Comparison of ENCODE assay signal across 8 cellular contexts in the genomic region with DNA sequence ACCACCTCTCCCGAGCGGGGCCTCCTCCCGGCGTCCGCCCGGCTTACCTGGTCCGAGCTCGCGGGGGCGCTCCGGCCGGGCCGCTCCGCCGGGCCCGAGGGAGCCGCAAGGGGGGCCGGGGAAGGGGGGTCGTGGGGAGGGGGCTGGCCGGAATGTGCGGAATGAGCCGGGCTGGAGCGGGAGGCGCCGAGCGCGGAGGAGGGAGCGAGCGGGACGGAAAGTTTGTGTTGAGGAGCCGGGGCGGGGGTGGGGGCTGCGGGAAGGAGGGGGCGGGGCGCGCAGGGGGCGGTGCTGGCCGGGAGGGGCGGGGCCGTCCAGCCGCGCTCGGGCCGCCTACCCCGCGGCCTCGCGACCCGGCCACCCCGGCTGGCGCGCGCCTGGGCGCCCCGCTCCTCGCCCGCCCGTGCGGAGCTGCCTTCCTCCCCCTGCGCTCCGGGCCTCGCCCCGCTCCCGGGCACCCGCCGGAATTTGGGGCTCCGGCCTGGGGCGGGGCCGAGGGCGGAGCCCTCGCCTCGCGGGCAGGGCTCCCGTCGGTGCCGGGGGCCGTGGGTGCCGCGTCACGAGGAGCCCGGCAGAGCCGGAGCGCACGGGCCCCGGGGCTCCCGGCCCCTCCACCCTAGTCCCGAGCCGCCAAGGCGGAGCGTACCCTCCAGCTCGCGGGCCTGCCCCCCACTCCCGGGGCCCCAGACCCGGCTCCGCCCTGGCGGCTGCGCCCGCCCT. TPM values are rescaled to one million over a fixed set of nuclear protein-coding genes. Genes with fewer than 3 reads are reported as not detected.
A peak's percentile ranks its signal among the peaks of the same experiment; 100 is the strongest.
DNase-seq lines count a peak whose midpoint lies in the region; ATAC-seq and TF ChIP-seq lines count a peak whose summit lies in the region.

A gene (minus strand): TSS at position 229 of the 720 bp plus-strand sequence.

- H3K9me3 ChIP-seq in CD4-positive, alpha-beta memory T cell (ENCODE audit: control insufficient read depth in 1 of 2, low read length in 2 of 2) = no peaks in the 10 kb centered on the region
- H3K9me3 ChIP-seq in HAP-1 (no peaks in the 10 kb centered on the region), SK-N-SH (no peaks in the 10 kb centered on the region), hepatocyte (ENCODE audit: low read depth) (no peaks in the 10 kb centered on the region), gastrocnemius medialis (no peaks in the 10 kb centered on the region)

- H4K20me1 ChIP-seq in SK-N-SH (ENCODE audit: insufficient read depth) (peaks cover 11% of the 10 kb centered on the region; the same call in 1 of the 2 replicates), hepatocyte (ENCODE audit: insufficient read depth, poor library complexity, severe bottlenecking) (peaks cover 24% of the 10 kb centered on the region)

- no peaks in the 10 kb centered on the region for H3K36me3 ChIP-seq in CD4-positive, alpha-beta memory T cell (ENCODE audit: insufficient read depth, low read length)
- no peaks in the 10 kb centered on the region for H3K36me3 ChIP-seq in HAP-1 (replicated peaks)
- no peaks in the 10 kb centered on the region for H3K36me3 ChIP-seq in SK-N-SH (replicated peaks in 1 of 2; ENCODE audit: control insufficient read depth in 1 of 2, insufficient read depth in 2 of 2, low read length in 1 of 2)
- H3K36me3 ChIP-seq in hepatocyte (replicated peaks; ENCODE audit: insufficient read depth, low read depth) = no peaks in the 10 kb centered on the region
- no peaks in the 10 kb centered on the region for H3K36me3 ChIP-seq in gastrocnemius medialis

- H3K4me1 ChIP-seq in CD4-positive, alpha-beta memory T cell (ENCODE audit: insufficient read depth, low read length) = peaks cover 10% of the 10 kb centered on the region
- peaks cover 4% of the 10 kb centered on the region for H3K4me1 ChIP-seq in HAP-1
- peaks cover 12 to 50% of the 10 kb centered on the region in 2 experiments; a peak in 2 of 4 replicates for H3K4me1 ChIP-seq in SK-N-SH (ENCODE audit: control insufficient read depth in 1 of 2, insufficient read depth in 2 of 2, low read depth in 1 of 2, low read length in 1 of 2)
- H3K4me1 ChIP-seq in hepatocyte (ENCODE audit: insufficient read depth) = peaks cover 47% of the 10 kb centered on the region
- H3K4me1 ChIP-seq in gastrocnemius medialis = peaks cover 40 to 59% of the 10 kb centered on the region in 2 donors

- no peak for TF ChIP-seq EP300 in SK-N-SH (IDR thresholded peaks at IDR 0.05; ENCODE audit: borderline replicate concordance in 1 of 2, low read depth in 1 of 2, low read length in 1 of 2)

- no peak for TF ChIP-seq RAD21 in SK-N-SH (IDR thresholded peaks at IDR 0.05; ENCODE audit: low read length)

- H3K27ac Mint-ChIP-seq in CD4-positive, alpha-beta memory T cell = peak within 1 kb of the TSS in 4 of 7 donors; percentile 9 to 70 (median 42)

- peak; percentile 48 to 68 (median 52) for DNase-seq in CD4-positive, alpha-beta memory T cell
- DNase-seq in HAP-1 (ENCODE audit: low spot score in 2 of 2) (peak; percentile 31 to 73), SK-N-SH (peak; percentile 97), amniotic stem cell (lab: John Stamatoyannopoulos, UW) (peak; percentile 66), hepatocyte (ENCODE audit: low spot score) (peak; percentile 92), gastrocnemius medialis (peak in 1 of 2 donors; percentile 23), NCI-H526 treated with DMSO at 0.1 percent for 48 hours (lab: John Stamatoyannopoulos, UW) (no peak), medulla oblongata (ENCODE audit: extremely low spot score) (no peak)

- peak; percentile 86 to 87 for TF ChIP-seq POLR2A in gastrocnemius medialis (IDR thresholded peaks at IDR 0.05)

- peak; percentile 56 to 60 for ATAC-seq in gastrocnemius medialis

- intact Hi-C loops in CD4-positive, alpha-beta memory T cell (cut with micrococcal nuclease) = loop anchor here (1.0 kb wide), 1 partner anchor 29 kb away; a partner anchor contains a TSS
- intact Hi-C loops in gastrocnemius medialis (cut with DNase I; ENCODE audit: low total_unique reads) = no loop called here

- in situ Hi-C loops in HAP-1 (cut with MboI; ENCODE audit: low sequenced_read_pairs) (no loop called here), gastrocnemius medialis (cut with MboI; ENCODE audit: low sequenced_read_pairs in 4 of 4) (no loop called here)

- peak; percentile 27 for TF ChIP-seq CTCF in SK-N-SH (IDR thresholded peaks at IDR 0.05)
- TF ChIP-seq CTCF in hepatocyte (IDR thresholded peaks at IDR 0.05; ENCODE audit: poor library complexity) = peak; percentile 38
- peak in 2 of 5 experiments; percentile 14 to 22 for TF ChIP-seq CTCF in gastrocnemius medialis (IDR thresholded peaks at IDR 0.05 in 4 of 5, conservative IDR thresholded peaks at IDR 0.05 in 1 of 5)

- no peaks in the 10 kb centered on the region for H3K36me3 Mint-ChIP-seq in CD4-positive, alpha-beta memory T cell

- H3F3A ChIP-seq in SK-N-SH (replicated peaks; ENCODE audit: insufficient read depth) = no peaks in the 10 kb centered on the region

- H3K9me2 ChIP-seq in SK-N-SH = no peaks in the 10 kb centered on the region
- H3K9me2 ChIP-seq in hepatocyte (replicated peaks; ENCODE audit: insufficient read depth) = no peaks in the 10 kb centered on the region

- peaks cover 10 to 37% (median 17%) of the 10 kb centered on the region in 4 donors for H3K4me1 Mint-ChIP-seq in CD4-positive, alpha-beta memory T cell

- POLR2A ChIA-PET in CD4-positive, alpha-beta memory T cell (lab: Charles Lee; ENCODE audit: partially characterized antibody) = interaction anchor here (1.0 to 2.8 kb wide), 8 partner anchors 23 to 238 kb away, joined by 3 to 15 read pairs (median 4); a partner anchor contains a TSS
- POLR2A ChIA-PET in SK-N-SH (lab: Yijun Ruan, JAX) = interaction anchor here (0.6 to 1.7 kb wide), 8 partner anchors 9 to 153 kb away, joined by 3 to 6 read pairs (median 4); a partner anchor contains a TSS

- H3K4me3 Mint-ChIP-seq in CD4-positive, alpha-beta memory T cell = peak within 1 kb of the TSS; percentile 72 to 85 (median 82)

- peak within 1 kb of the TSS; percentile 81 for H3K9ac ChIP-seq in SK-N-SH

- no peaks in the 10 kb centered on the region for H3K9me3 Mint-ChIP-seq in CD4-positive, alpha-beta memory T cell

- CTCF ChIA-PET in CD4-positive, alpha-beta memory T cell (lab: Charles Lee; ENCODE audit: partially characterized antibody) = interaction anchor here (0.7 kb wide), 1 partner anchor 25 kb away, joined by 3 read pairs; no protein-coding TSS in a partner anchor
- CTCF ChIA-PET in SK-N-SH (lab: Yijun Ruan, JAX) = interaction anchor here (0.5 to 2.3 kb wide), 14 partner anchors 12 to 240 kb away, joined by 3 to 13 read pairs (median 3); a partner anchor contains a TSS

- peak within 1 kb of the TSS in 1 of 2 donors; percentile 59 for H3K4me3 ChIP-seq in CD4-positive, alpha-beta memory T cell (ENCODE audit: low read length in 2 of 2)
- H3K4me3 ChIP-seq in HAP-1 (peak within 1 kb of the TSS; percentile 55), SK-N-SH (ENCODE audit: low read depth in 2 of 2, low read length in 1 of 2) (peak within 1 kb of the TSS; percentile 66 to 79), hepatocyte (peak within 1 kb of the TSS; percentile 92), gastrocnemius medialis (peak within 1 kb of the TSS; percentile 81 to 98 (median 92))

- no peaks in the 10 kb centered on the region for H3K27me3 ChIP-seq in CD4-positive, alpha-beta memory T cell (ENCODE audit: insufficient read depth, low read length)
- H3K27me3 ChIP-seq in HAP-1 (ENCODE audit: low read depth) = no peaks in the 10 kb centered on the region
- no peaks in the 10 kb centered on the region for H3K27me3 ChIP-seq in SK-N-SH (ENCODE audit: insufficient read depth)
- H3K27me3 ChIP-seq in hepatocyte = no peaks in the 10 kb centered on the region
- no peaks in the 10 kb centered on the region for H3K27me3 ChIP-seq in gastrocnemius medialis

- H3K27me3 Mint-ChIP-seq in CD4-positive, alpha-beta memory T cell = peaks cover 7 to 18% of the 10 kb centered on the region in 2 donors

- H3K79me2 ChIP-seq in SK-N-SH (ENCODE audit: insufficient read depth) (peaks cover 18% of the 10 kb centered on the region; the same call in 1 of the 2 replicates), hepatocyte (peaks cover 73% of the 10 kb centered on the region)

- WGBS in SK-N-SH (ENCODE audit: low lambda C conversion rate) = 0% methylated on average over 12 of the region's 98 CpGs
- WGBS in hepatocyte (ENCODE audit: low lambda C conversion rate, missing lambda C conversion rate) = 0% methylated on average over 3 of the region's 98 CpGs

- peak within 1 kb of the TSS; percentile 97 for H3K4me2 ChIP-seq in SK-N-SH
- H3K4me2 ChIP-seq in hepatocyte = peak within 1 kb of the TSS; percentile 97

- H3K27ac ChIP-seq in CD4-positive, alpha-beta memory T cell (ENCODE audit: low read depth, low read length) = peak within 1 kb of the TSS; percentile 43
- H3K27ac ChIP-seq in SK-N-SH (ENCODE audit: low read depth in 2 of 2, low read length in 1 of 2) = peak within 1 kb of the TSS; percentile 35 to 82; a peak in 3 of 4 replicates
- peak within 1 kb of the TSS; percentile 99 for H3K27ac ChIP-seq in hepatocyte
- H3K27ac ChIP-seq in gastrocnemius medialis = peak within 1 kb of the TSS; percentile 93 to 99 (median 96)

- H2AFZ ChIP-seq in SK-N-SH (ENCODE audit: low read depth) (peak within 1 kb of the TSS; percentile 94), hepatocyte (peak within 1 kb of the TSS; percentile 58)

TF ChIP-seq in SK-N-SH, 30 proteins besides CTCF, POLR2A, EP300 and RAD21 (continues in another document):
- TF ChIP-seq RCOR1 (IDR thresholded peaks at IDR 0.05; ENCODE audit: low read length) (no peak), MXI1 (IDR thresholded peaks at IDR 0.05; ENCODE audit: low read depth, low read length) (no peak), POLR2AphosphoS5 (IDR thresholded peaks at IDR 0.05; ENCODE audit: low read depth, low read length) (no peak), JUND (IDR thresholded peaks at IDR 0.05) (no peak), ELF1 (IDR thresholded peaks at IDR 0.05) (no peak), TAF1 (IDR thresholded peaks at IDR 0.05; ENCODE audit: borderline replicate concordance, low read depth, low read length) (no peak)
- TF ChIP-seq, protein P1, sequence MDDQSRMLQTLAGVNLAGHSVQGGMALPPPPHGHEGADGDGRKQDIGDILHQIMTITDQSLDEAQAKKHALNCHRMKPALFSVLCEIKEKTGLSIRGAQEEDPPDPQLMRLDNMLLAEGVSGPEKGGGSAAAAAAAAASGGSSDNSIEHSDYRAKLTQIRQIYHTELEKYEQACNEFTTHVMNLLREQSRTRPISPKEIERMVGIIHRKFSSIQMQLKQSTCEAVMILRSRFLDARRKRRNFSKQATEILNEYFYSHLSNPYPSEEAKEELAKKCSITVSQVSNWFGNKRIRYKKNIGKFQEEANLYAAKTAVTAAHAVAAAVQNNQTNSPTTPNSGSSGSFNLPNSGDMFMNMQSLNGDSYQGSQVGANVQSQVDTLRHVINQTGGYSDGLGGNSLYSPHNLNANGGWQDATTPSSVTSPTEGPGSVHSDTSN (IDR thresholded peaks at IDR 0.05) = no peak

RNA-seq across cellular contexts. Expression of the gene that starts here (rescaled TPM):
- total RNA-seq in CD4-positive, alpha-beta memory T cell = under 1 TPM in 1 of 2 experiments, not detected in 1; 0.20 TPM
- polyA plus RNA-seq in CD4-positive, alpha-beta memory T cell = under 1 TPM in 1 of 2 donors, not detected in 1; 0.08 TPM
- polyA plus RNA-seq in SK-N-SH (2012; rRNA removed) (5.2 and 7.1 TPM in 2 replicates), hepatocyte (33.0 and 35.9 TPM in 2 replicates)
- 3.6 and 6.1 TPM in 2 replicates for polyA plus RNA-seq in SK-N-SH (2012; cell fraction: cytosol; rRNA removed)
- 16.1 and 20.1 TPM in 2 replicates for polyA plus RNA-seq in SK-N-SH (2012; cell fraction: nucleus; rRNA removed)
- total RNA-seq in hepatocyte (20.4 and 26.3 TPM in 2 replicates), gastrocnemius medialis (10 to 100 TPM; 11.5 to 14.8 (median 13.5) TPM)

Comparison
In these comparisons a context has a peak if more than half of its experiments do, and no peak if none do; other contexts are left out.
1. RNA of the gene that starts here (total RNA-seq): 20.4 to 26.3 TPM in hepatocyte and 11.5 to 14.8 TPM in gastrocnemius medialis; 0.20 TPM in CD4-positive, alpha-beta memory T cell; every median in the first group is over 10 times any median in the second.
2. Peak in DNase-seq and H3K27ac ChIP-seq in CD4-positive, alpha-beta memory T cell; RNA of the gene not detected or under 1 TPM.
3. DNase-seq: peak in HAP-1 (2 of 2), SK-N-SH (single experiment), amniotic stem cell (single experiment) and hepatocyte (single experiment); none in NCI-H526 treated with DMSO at 0.1 percent for 48 hours (single experiment) and medulla oblongata (single experiment).
4. H3K27ac ChIP-seq: peak in every context shown above with its lines; median percentile 99 in hepatocyte; 96 in gastrocnemius medialis; 58 in SK-N-SH; 43 in CD4-positive, alpha-beta memory T cell.